Comparison of ENCODE assay signal across 26 cellular contexts in the genomic region with DNA sequence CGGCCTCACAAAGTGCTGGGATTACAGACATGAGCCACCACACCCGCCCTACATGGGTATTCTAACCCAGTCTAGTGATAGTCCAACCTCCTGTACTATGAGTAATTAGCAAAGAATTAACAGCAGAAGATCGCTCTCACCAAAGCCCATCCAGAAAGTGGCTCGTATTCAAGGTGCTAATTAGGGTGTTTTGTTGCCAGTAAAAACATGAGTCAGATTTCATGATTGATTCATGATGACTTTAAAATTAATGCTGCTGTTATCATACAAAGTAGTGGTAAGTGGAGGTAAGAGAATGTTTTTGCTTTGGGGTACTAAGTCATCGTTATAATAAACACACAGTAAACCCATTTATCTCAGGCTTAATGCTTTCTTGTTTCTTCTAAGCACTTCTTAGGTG.
"Had no signal": no experiment of that assay in that cellular context is flagged by ENCODE, and none has a peak within 500 bp of the region (broad histone marks: within the 10 kb centered on the region; RNA-seq: fewer than 3 reads in every experiment).

No MANE protein-coding gene starts in this region.

- H3K4me1 Mint-ChIP-seq: immature natural killer cell; stimulated activated naive CD8-positive, alpha-beta T cell treated with anti-CD3 and anti-CD28 coated beads, Interleukin-15, amount 100 ng/mL, for 72 hours had no signal

- H3K27ac Mint-ChIP-seq: immature natural killer cell; naive B cell; nephron; stimulated activated naive B cell treated with anti-CD40 and anti-IgM and Interleukin-4, amounts not matched to agents 10 μg/mL and 1 μg/mL and 100 μg/mL, for 72 hours; stimulated activated naive CD8-positive, alpha-beta T cell treated with anti-CD3 and anti-CD28 coated beads, Interleukin-15, amount 100 ng/mL, for 72 hours had no signal

- H3K36me3 ChIP-seq: esophagus squamous epithelium, prostate gland, spleen, thoracic aorta, transverse colon had no signal

- H3K4me3 ChIP-seq: dorsolateral prefrontal cortex, esophagus squamous epithelium, lung, prostate gland, spleen, thoracic aorta, transverse colon had no signal

- H3K27ac ChIP-seq: dorsolateral prefrontal cortex, epithelial cell of prostate, esophagus squamous epithelium, parathyroid adenoma, prostate gland, spleen, thoracic aorta, transverse colon had no signal

- H3K9me3 Mint-ChIP-seq: immature natural killer cell; nephron; stimulated activated naive B cell treated with anti-CD40 and anti-IgM and Interleukin-4, amounts not matched to agents 10 μg/mL and 1 μg/mL and 100 μg/mL, for 72 hours had no signal

- H3K4me3 Mint-ChIP-seq: immature natural killer cell; nephron; stimulated activated naive B cell treated with anti-CD40 and anti-IgM and Interleukin-4, amounts not matched to agents 10 μg/mL and 1 μg/mL and 100 μg/mL, for 72 hours; stimulated activated naive CD8-positive, alpha-beta T cell treated with anti-CD3 and anti-CD28 coated beads, Interleukin-15, amount 100 ng/mL, for 72 hours had no signal

- H3K27me3 Mint-ChIP-seq: naive B cell; stimulated activated naive B cell treated with anti-CD40 and anti-IgM and Interleukin-4, amounts not matched to agents 10 μg/mL and 1 μg/mL and 100 μg/mL, for 72 hours; stimulated activated naive CD8-positive, alpha-beta T cell treated with anti-CD3 and anti-CD28 coated beads, Interleukin-15, amount 100 ng/mL, for 72 hours had no signal

- ATAC-seq: left colon; left ventricle myocardium superior; sciatic nerve; stimulated activated naive B cell treated with anti-CD40 and anti-IgM and Interleukin-4, amounts not matched to agents 10 μg/mL and 1 μg/mL and 100 μg/mL, for 72 hours; stimulated activated naive CD8-positive, alpha-beta T cell treated with anti-CD3 and anti-CD28 coated beads, Interleukin-15, amount 100 ng/mL, for 72 hours had no signal

- FAIRE-seq: endometrium had no signal

- DNase-seq: cortex of kidney; dorsolateral prefrontal cortex; effector CD8-positive, alpha-beta T cell; esophagus squamous epithelium; foreskin fibroblast; immature natural killer cell; left colon; left ventricle myocardium superior; mesendoderm; naive B cell; occipital lobe; retina; spleen; stimulated activated CD4-positive, alpha-beta T cell treated with anti-CD3 and anti-CD28 coated beads, Interleukin-2, amount 100 ng/mL, for 24 hours; stimulated activated CD4-positive, alpha-beta T cell treated with anti-CD3 and anti-CD28 coated beads, Interleukin-4, amount 100 ng/mL, for 4 hours; stimulated activated naive B cell treated with anti-CD40 and anti-IgM and Interleukin-4, amounts not matched to agents 10 μg/mL and 1 μg/mL and 100 μg/mL, for 72 hours; stimulated activated naive CD8-positive, alpha-beta T cell treated with anti-CD3 and anti-CD28 coated beads, Interleukin-15, amount 100 ng/mL, for 72 hours; transverse colon had no signal

- H2AFZ ChIP-seq: parathyroid adenoma had no signal

- H3K9ac ChIP-seq: parathyroid adenoma had no signal

- H3K4me1 ChIP-seq: parathyroid adenoma, prostate gland, transverse colon had no signal

- H3K36me3 Mint-ChIP-seq: stimulated activated naive B cell treated with anti-CD40 and anti-IgM and Interleukin-4, amounts not matched to agents 10 μg/mL and 1 μg/mL and 100 μg/mL, for 72 hours had no signal

- H3K27me3 ChIP-seq: spleen, transverse colon had no signal

- H3K9me3 ChIP-seq: esophagus squamous epithelium, prostate gland, spleen, thoracic aorta, transverse colon had no signal
